ENCODE assay signal across 1 cellular context in the genomic region with DNA sequence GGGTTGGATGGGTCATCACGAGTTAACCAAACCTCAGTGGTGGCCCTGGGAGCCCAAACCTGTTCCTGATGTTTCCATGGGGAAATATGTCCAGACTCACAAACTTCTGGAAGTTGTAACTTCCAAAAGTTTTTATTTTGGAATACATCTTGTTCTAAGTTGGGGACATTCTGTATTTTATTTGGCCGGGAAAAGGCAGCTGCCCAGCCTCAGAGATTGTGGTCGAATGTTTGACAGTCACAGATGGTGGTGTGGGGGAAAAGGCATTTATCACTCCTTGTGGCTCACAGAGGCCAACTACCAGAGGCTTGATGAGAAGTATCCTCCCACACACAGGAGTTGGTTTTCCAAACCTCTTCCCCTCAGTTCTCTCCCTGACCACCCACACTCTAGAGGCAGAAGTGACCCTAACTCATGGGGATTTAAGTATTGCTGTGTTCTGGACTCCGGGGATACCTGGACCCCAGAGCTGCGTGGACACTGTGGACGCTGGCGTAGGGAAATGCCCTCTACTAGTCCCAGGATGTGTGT.
TF ChIP-seq lines count a peak whose summit lies in the region.

No MANE protein-coding gene starts in this region.

TF ChIP-seq in K562, 482 proteins besides CTCF, POLR2A, EP300 and RAD21 (continued from another document):
- TF ChIP-seq PHB2 (IDR thresholded peaks at IDR 0.05; ENCODE audit: low read depth) (no peak), TAL1 (IDR thresholded peaks at IDR 0.05) (no peak), TARDBP (IDR thresholded peaks at IDR 0.05) (no peak), FOXK1 (CRISPR knock-in tag; IDR thresholded peaks at IDR 0.05; ENCODE audit: borderline replicate concordance) (no peak), CBFA2T2 (conservative IDR thresholded peaks at IDR 0.05) (peak; percentile 10; the same call in 1 of the 2 replicates), ZSCAN29 (IDR thresholded peaks at IDR 0.05) (no peak), POLR2G (IDR thresholded peaks at IDR 0.05; ENCODE audit: low read depth, low read length) (no peak), ZNF668 (CRISPR knock-in tag; IDR thresholded peaks at IDR 0.05) (no peak), KLF16 (IDR thresholded peaks at IDR 0.05) (peak; percentile 47; the same call in 1 of the 2 replicates), HNRNPK (IDR thresholded peaks at IDR 0.05; ENCODE audit: low read depth, low read length, poor library complexity, severe bottlenecking) (no peak), MEIS2 (IDR thresholded peaks at IDR 0.05; ENCODE audit: partially characterized antibody) (peak; percentile 80), ZNF445 (CRISPR knock-in tag; IDR thresholded peaks at IDR 0.05; ENCODE audit: low read depth) (no peak), CBFA2T3 (IDR thresholded peaks at IDR 0.05) (peak; percentile 27; the same call in 1 of the 2 replicates), RHOXF2B (CRISPR knock-in tag; conservative IDR thresholded peaks at IDR 0.05) (no peak), ELF1 (tag; IDR thresholded peaks at IDR 0.05) (no peak)
- TF ChIP-seq, protein P1, sequence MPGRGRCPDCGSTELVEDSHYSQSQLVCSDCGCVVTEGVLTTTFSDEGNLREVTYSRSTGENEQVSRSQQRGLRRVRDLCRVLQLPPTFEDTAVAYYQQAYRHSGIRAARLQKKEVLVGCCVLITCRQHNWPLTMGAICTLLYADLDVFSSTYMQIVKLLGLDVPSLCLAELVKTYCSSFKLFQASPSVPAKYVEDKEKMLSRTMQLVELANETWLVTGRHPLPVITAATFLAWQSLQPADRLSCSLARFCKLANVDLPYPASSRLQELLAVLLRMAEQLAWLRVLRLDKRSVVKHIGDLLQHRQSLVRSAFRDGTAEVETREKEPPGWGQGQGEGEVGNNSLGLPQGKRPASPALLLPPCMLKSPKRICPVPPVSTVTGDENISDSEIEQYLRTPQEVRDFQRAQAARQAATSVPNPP (IDR thresholded peaks at IDR 0.05; ENCODE audit: borderline replicate concordance, insufficient read depth, insufficient read length), result no peak
- TF ChIP-seq, protein P2, sequence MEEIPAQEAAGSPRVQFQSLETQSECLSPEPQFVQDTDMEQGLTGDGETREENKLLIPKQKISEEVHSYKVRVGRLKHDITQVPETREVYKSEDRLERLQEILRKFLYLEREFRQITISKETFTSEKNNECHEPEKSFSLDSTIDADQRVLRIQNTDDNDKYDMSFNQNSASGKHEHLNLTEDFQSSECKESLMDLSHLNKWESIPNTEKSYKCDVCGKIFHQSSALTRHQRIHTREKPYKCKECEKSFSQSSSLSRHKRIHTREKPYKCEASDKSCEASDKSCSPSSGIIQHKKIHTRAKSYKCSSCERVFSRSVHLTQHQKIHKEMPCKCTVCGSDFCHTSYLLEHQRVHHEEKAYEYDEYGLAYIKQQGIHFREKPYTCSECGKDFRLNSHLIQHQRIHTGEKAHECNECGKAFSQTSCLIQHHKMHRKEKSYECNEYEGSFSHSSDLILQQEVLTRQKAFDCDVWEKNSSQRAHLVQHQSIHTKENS (CRISPR knock-in tag; IDR thresholded peaks at IDR 0.05), result no peak
- TF ChIP-seq, protein P3, sequence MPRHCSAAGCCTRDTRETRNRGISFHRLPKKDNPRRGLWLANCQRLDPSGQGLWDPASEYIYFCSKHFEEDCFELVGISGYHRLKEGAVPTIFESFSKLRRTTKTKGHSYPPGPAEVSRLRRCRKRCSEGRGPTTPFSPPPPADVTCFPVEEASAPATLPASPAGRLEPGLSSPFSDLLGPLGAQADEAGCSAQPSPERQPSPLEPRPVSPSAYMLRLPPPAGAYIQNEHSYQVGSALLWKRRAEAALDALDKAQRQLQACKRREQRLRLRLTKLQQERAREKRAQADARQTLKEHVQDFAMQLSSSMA (CRISPR knock-in tag; IDR thresholded peaks at IDR 0.05), result no peak
- TF ChIP-seq, protein P4, sequence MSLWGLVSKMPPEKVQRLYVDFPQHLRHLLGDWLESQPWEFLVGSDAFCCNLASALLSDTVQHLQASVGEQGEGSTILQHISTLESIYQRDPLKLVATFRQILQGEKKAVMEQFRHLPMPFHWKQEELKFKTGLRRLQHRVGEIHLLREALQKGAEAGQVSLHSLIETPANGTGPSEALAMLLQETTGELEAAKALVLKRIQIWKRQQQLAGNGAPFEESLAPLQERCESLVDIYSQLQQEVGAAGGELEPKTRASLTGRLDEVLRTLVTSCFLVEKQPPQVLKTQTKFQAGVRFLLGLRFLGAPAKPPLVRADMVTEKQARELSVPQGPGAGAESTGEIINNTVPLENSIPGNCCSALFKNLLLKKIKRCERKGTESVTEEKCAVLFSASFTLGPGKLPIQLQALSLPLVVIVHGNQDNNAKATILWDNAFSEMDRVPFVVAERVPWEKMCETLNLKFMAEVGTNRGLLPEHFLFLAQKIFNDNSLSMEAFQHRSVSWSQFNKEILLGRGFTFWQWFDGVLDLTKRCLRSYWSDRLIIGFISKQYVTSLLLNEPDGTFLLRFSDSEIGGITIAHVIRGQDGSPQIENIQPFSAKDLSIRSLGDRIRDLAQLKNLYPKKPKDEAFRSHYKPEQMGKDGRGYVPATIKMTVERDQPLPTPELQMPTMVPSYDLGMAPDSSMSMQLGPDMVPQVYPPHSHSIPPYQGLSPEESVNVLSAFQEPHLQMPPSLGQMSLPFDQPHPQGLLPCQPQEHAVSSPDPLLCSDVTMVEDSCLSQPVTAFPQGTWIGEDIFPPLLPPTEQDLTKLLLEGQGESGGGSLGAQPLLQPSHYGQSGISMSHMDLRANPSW (CRISPR knock-in tag; IDR thresholded peaks at IDR 0.05), result no peak
- TF ChIP-seq, protein P5, sequence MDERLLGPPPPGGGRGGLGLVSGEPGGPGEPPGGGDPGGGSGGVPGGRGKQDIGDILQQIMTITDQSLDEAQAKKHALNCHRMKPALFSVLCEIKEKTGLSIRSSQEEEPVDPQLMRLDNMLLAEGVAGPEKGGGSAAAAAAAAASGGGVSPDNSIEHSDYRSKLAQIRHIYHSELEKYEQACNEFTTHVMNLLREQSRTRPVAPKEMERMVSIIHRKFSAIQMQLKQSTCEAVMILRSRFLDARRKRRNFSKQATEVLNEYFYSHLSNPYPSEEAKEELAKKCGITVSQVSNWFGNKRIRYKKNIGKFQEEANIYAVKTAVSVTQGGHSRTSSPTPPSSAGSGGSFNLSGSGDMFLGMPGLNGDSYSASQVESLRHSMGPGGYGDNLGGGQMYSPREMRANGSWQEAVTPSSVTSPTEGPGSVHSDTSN (CRISPR knock-in tag; IDR thresholded peaks at IDR 0.05; ENCODE audit: low read depth), result no peak
- TF ChIP-seq, protein P5 (tag; conservative IDR thresholded peaks at IDR 0.05; ENCODE audit: low read depth), result peak; percentile 65; the same call in 1 of the 2 replicates
- TF ChIP-seq, protein P6, sequence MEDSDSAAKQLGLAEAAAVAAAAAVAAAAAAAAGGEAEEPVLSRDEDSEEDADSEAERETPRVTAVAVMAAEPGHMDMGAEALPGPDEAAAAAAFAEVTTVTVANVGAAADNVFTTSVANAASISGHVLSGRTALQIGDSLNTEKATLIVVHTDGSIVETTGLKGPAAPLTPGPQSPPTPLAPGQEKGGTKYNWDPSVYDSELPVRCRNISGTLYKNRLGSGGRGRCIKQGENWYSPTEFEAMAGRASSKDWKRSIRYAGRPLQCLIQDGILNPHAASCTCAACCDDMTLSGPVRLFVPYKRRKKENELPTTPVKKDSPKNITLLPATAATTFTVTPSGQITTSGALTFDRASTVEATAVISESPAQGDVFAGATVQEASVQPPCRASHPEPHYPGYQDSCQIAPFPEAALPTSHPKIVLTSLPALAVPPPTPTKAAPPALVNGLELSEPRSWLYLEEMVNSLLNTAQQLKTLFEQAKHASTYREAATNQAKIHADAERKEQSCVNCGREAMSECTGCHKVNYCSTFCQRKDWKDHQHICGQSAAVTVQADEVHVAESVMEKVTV (CRISPR knock-in tag; IDR thresholded peaks at IDR 0.05), result no peak
- TF ChIP-seq, protein P7, sequence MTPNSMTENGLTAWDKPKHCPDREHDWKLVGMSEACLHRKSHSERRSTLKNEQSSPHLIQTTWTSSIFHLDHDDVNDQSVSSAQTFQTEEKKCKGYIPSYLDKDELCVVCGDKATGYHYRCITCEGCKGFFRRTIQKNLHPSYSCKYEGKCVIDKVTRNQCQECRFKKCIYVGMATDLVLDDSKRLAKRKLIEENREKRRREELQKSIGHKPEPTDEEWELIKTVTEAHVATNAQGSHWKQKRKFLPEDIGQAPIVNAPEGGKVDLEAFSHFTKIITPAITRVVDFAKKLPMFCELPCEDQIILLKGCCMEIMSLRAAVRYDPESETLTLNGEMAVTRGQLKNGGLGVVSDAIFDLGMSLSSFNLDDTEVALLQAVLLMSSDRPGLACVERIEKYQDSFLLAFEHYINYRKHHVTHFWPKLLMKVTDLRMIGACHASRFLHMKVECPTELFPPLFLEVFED (CRISPR knock-in tag; conservative IDR thresholded peaks at IDR 0.05), result no peak
